20 cellular contexts compared by ENCODE assay signal in genomic region chr1:230289350-230289644, GRCh38.
DNase-seq lines count a peak whose midpoint lies in the region; ATAC-seq, FAIRE-seq and TF ChIP-seq lines count a peak whose summit lies in the region.
"Had no signal": no experiment of that assay in that cellular context is flagged by ENCODE, and none has a peak within 500 bp of the region (broad histone marks: within the 10 kb centered on the region; RNA-seq: fewer than 3 reads in every experiment).

No MANE protein-coding gene starts in this region.

- TF ChIP-seq POLR2A in HepG2 (IDR thresholded peaks at IDR 0.05; ENCODE audit: insufficient read depth in 1 of 2, low read depth in 2 of 2, low read length in 2 of 2) = no peak
- no peak for TF ChIP-seq POLR2A in right lobe of liver (IDR thresholded peaks at IDR 0.05)
- TF ChIP-seq POLR2A in NB4 (IDR thresholded peaks at IDR 0.05; ENCODE audit: extremely low read depth, insufficient read length) = no peak

- BruUV-seq in HepG2 (replicated peaks; lab: Mats Ljungman, UMichigan) = no TSS peak

- TF ChIP-seq EP300 in HepG2 (IDR thresholded peaks at IDR 0.05; ENCODE audit: low read depth in 2 of 2, low read length in 2 of 2) (no peak), HepG2 (CRISPR knock-in tag; IDR thresholded peaks at IDR 0.05; ENCODE audit: borderline replicate concordance) (no peak)

- H3K4me2 ChIP-seq in HepG2 (ENCODE audit: low read depth, low read length) = no peak overlapping the region

- FAIRE-seq in HepG2 (lab: Jason Lieb, UNC) = no peak
- FAIRE-seq: D721Med, GM12878, H1, HTR-8/SVneo had no signal

- no peak overlapping the region for H3K9ac ChIP-seq in HepG2 (ENCODE audit: insufficient read depth, low read depth, low read length)

- peaks cover 25% of the 10 kb centered on the region for H3K4me1 ChIP-seq in HepG2 (ENCODE audit: insufficient read depth, low read length)
- no peaks in the 10 kb centered on the region for H3K4me1 ChIP-seq in right lobe of liver
- H3K4me1 ChIP-seq: Caco-2 had no signal

- H3K79me2 ChIP-seq in HepG2 (ENCODE audit: insufficient read depth, low read length) = no peaks in the 10 kb centered on the region

- H3K27ac Mint-ChIP-seq in neural crest cell (ENCODE audit: unreplicated experiment) (peak overlapping the region; percentile 81), nephron progenitor cell (no peak overlapping the region)
- peak overlapping the region; percentile 26 for H3K27ac Mint-ChIP-seq in stimulated activated naive B cell treated with anti-CD40 and anti-IgM and Interleukin-4, amounts not matched to agents 10 μg/mL and 1 μg/mL and 100 μg/mL, for 72 hours
- H3K27ac Mint-ChIP-seq: CD4-positive, alpha-beta T cell; H9; IgD-negative memory B cell had no signal

- in situ Hi-C loops in HepG2 (cut with HindIII; ENCODE audit: extremely low pct_ligation_motif_present, low pct_unique_long_range_greater_than_20kb) = no loop called here

- CTCF ChIA-PET in HepG2 (lab: Yijun Ruan, JAX; ENCODE audit: low intra/inter-chr PET ratio, low total read pairs) = no interaction called here

- no peak overlapping the region for H3K27ac ChIP-seq in HepG2 (ENCODE audit: extremely low read length, insufficient read depth, low read length)
- H3K27ac ChIP-seq in right lobe of liver = no peak overlapping the region
- H3K27ac ChIP-seq: C4-2B had no signal

- intact Hi-C loops in HepG2 (cut with micrococcal nuclease; ENCODE audit: unreplicated experiment) = no loop called here
- intact Hi-C loops in right lobe of liver (cut with DNase I) = no loop called here

- peaks cover 16% of the 10 kb centered on the region for H3K27me3 Mint-ChIP-seq in neural crest cell (ENCODE audit: low read depth)
- no peaks in the 10 kb centered on the region for H3K27me3 Mint-ChIP-seq in stimulated activated naive B cell treated with anti-CD40 and anti-IgM and Interleukin-4, amounts not matched to agents 10 μg/mL and 1 μg/mL and 100 μg/mL, for 72 hours
- H3K27me3 Mint-ChIP-seq in nephron progenitor cell (ENCODE audit: low read depth, poor library complexity) = peaks cover 58% of the 10 kb centered on the region
- H3K27me3 Mint-ChIP-seq: B cell had no signal

- H3K4me3 ChIP-seq in HepG2 (replicated peaks in 1 of 3; ENCODE audit: insufficient read depth in 1 of 3, low read depth in 2 of 3, low read length in 3 of 3) (no peak overlapping the region), right lobe of liver (no peak overlapping the region), NB4 (ENCODE audit: low read depth, low read length) (no peak overlapping the region)
- H3K4me3 ChIP-seq: GM12878 had no signal

- no peak overlapping the region for H3K4me3 Mint-ChIP-seq in neural crest cell
- H3K4me3 Mint-ChIP-seq in stimulated activated naive B cell treated with anti-CD40 and anti-IgM and Interleukin-4, amounts not matched to agents 10 μg/mL and 1 μg/mL and 100 μg/mL, for 72 hours = no peak overlapping the region
- H3K4me3 Mint-ChIP-seq in nephron progenitor cell = no peak overlapping the region
- H3K4me3 Mint-ChIP-seq: CD4-positive, alpha-beta T cell; H9 had no signal

- H3K36me3 ChIP-seq in HepG2 (replicated peaks in 1 of 2; ENCODE audit: control insufficient read depth in 1 of 2, insufficient read depth in 2 of 2, low read length in 2 of 2) = no peaks in the 10 kb centered on the region
- no peaks in the 10 kb centered on the region for H3K36me3 ChIP-seq in right lobe of liver

- 53% methylated on average over 5 of the region's 5 CpGs for WGBS in HepG2 (ENCODE audit: low lambda C conversion rate)
- 77% methylated on average over 5 of the region's 5 CpGs for WGBS in right lobe of liver (ENCODE audit: insufficient coverage, low coverage, low lambda C conversion rate, missing lambda C conversion rate)

- peak; percentile 39; the same call in 2 of the 3 replicates for ATAC-seq in HepG2
- no peak for ATAC-seq in right lobe of liver
- ATAC-seq in stimulated activated naive B cell treated with anti-CD40 and anti-IgM and Interleukin-4, amounts not matched to agents 10 μg/mL and 1 μg/mL and 100 μg/mL, for 72 hours (replicated peaks) = peak in 1 of 2 donors; percentile 5
- ATAC-seq in GM21825 (IDR thresholded peaks at IDR 0.05; ENCODE audit: unreplicated experiment) = no peak
- ATAC-seq in HG02610 (IDR thresholded peaks at IDR 0.05; ENCODE audit: unreplicated experiment) = no peak
- ATAC-seq: GM12878 had no signal

- no peaks in the 10 kb centered on the region for H4K20me1 ChIP-seq in HepG2 (ENCODE audit: insufficient read depth, low read length)

- POLR2A ChIA-PET in HepG2 (lab: Yijun Ruan, JAX) = no interaction called here

- DNase-seq in HepG2 (ENCODE audit: low spot score) (no peak), right lobe of liver (no peak), NB4 (ENCODE audit: low read depth) (peak; percentile 34), neural crest cell (ENCODE audit: low read depth, low spot score) (no peak), nephron progenitor cell (no peak)
- DNase-seq in stimulated activated naive B cell treated with anti-CD40 and anti-IgM and Interleukin-4, amounts not matched to agents 10 μg/mL and 1 μg/mL and 100 μg/mL, for 72 hours = no peak
- DNase-seq: Caco-2; CD4-positive, alpha-beta T cell; GDM1; H9; KBM-7 had no signal

- no peaks in the 10 kb centered on the region for H3K9me3 Mint-ChIP-seq in neural crest cell
- no peaks in the 10 kb centered on the region for H3K9me3 Mint-ChIP-seq in stimulated activated naive B cell treated with anti-CD40 and anti-IgM and Interleukin-4, amounts not matched to agents 10 μg/mL and 1 μg/mL and 100 μg/mL, for 72 hours
- H3K9me3 Mint-ChIP-seq in nephron progenitor cell = no peaks in the 10 kb centered on the region
- H3K9me3 Mint-ChIP-seq: CD4-positive, alpha-beta T cell; H9; IgD-negative memory B cell had no signal

- H3K27me3 ChIP-seq in HepG2 (ENCODE audit: control insufficient read depth in 1 of 2, insufficient read depth in 2 of 2, low read length in 2 of 2) = peaks cover 1 to 15% of the 10 kb centered on the region in 2 experiments; a peak in 2 of 5 replicates
- H3K27me3 ChIP-seq in right lobe of liver = no peaks in the 10 kb centered on the region

- no peaks in the 10 kb centered on the region for H3K9me3 ChIP-seq in HepG2 (ENCODE audit: low read length)
- no peaks in the 10 kb centered on the region for H3K9me3 ChIP-seq in right lobe of liver
- H3K9me3 ChIP-seq: Caco-2 had no signal

- H3K4me1 Mint-ChIP-seq in neural crest cell (no peaks in the 10 kb centered on the region), nephron progenitor cell (peaks cover 10% of the 10 kb centered on the region)
- peaks cover 43 to 78% of the 10 kb centered on the region in 2 donors for H3K4me1 Mint-ChIP-seq in stimulated activated naive B cell treated with anti-CD40 and anti-IgM and Interleukin-4, amounts not matched to agents 10 μg/mL and 1 μg/mL and 100 μg/mL, for 72 hours

- no peak for TF ChIP-seq CTCF in HepG2 (CRISPR knock-in tag; IDR thresholded peaks at IDR 0.05)
- no peak for TF ChIP-seq CTCF in right lobe of liver (IDR thresholded peaks at IDR 0.05)
- no peak for TF ChIP-seq CTCF in NB4 (IDR thresholded peaks at IDR 0.05; ENCODE audit: low read depth, low read length)
- TF ChIP-seq CTCF in neural crest cell (conservative IDR thresholded peaks at IDR 0.05) = no peak
- no peak for TF ChIP-seq CTCF in nephron progenitor cell (IDR thresholded peaks at IDR 0.05)

- no peak overlapping the region for H2AFZ ChIP-seq in HepG2 (ENCODE audit: low read length)

- TF ChIP-seq RAD21 in HepG2 (CRISPR knock-in tag; IDR thresholded peaks at IDR 0.05) = no peak

- H3K36me3 Mint-ChIP-seq in neural crest cell (ENCODE audit: low read depth) (no peaks in the 10 kb centered on the region), nephron progenitor cell (ENCODE audit: low read depth) (peaks cover 2% of the 10 kb centered on the region)
- peaks cover 7 to 19% of the 10 kb centered on the region in 2 donors for H3K36me3 Mint-ChIP-seq in stimulated activated naive B cell treated with anti-CD40 and anti-IgM and Interleukin-4, amounts not matched to agents 10 μg/mL and 1 μg/mL and 100 μg/mL, for 72 hours
- H3K36me3 Mint-ChIP-seq: IgD-negative memory B cell had no signal

TF ChIP-seq in HepG2, 621 proteins besides CTCF, POLR2A, EP300 and RAD21:
- no peak for TF ChIP-seq CBX5 (CRISPR knock-in tag; IDR thresholded peaks at IDR 0.05; ENCODE audit: borderline replicate concordance)
- TF ChIP-seq TFAP4 (IDR thresholded peaks at IDR 0.05; ENCODE audit: borderline replicate concordance, low read depth) = peak; percentile 23; the same call in 1 of the 2 replicates
